ENCODE assay signal across 16 cellular contexts in genomic region chr1:219041141-219041540, GRCh38.
DNase-seq lines count a peak whose midpoint lies in the region; ATAC-seq and TF ChIP-seq lines count a peak whose summit lies in the region.
"Had no signal": no experiment of that assay in that cellular context is flagged by ENCODE, and none has a peak within 500 bp of the region (broad histone marks: within the 10 kb centered on the region; RNA-seq: fewer than 3 reads in every experiment).

No MANE protein-coding gene starts in this region.

- H3K27ac ChIP-seq in SK-N-SH (ENCODE audit: low read depth in 2 of 2, low read length in 1 of 2) (no peak overlapping the region), aorta (ENCODE audit: low read depth in 1 of 2, low read length in 2 of 2) (no peak overlapping the region), neuronal stem cell (replicated peaks; ENCODE audit: low read length) (no peak overlapping the region)
- H3K27ac ChIP-seq: left ventricle myocardium inferior, right lobe of liver, upper lobe of right lung had no signal

- no peak overlapping the region for H2AK5ac ChIP-seq in neuronal stem cell (ENCODE audit: low read depth, low read length)

- TF ChIP-seq CTCF in SK-N-SH (IDR thresholded peaks at IDR 0.05) = no peak

- peaks cover 5% of the 10 kb centered on the region; the same call in 1 of the 2 replicates for H3K9me3 ChIP-seq in SK-N-SH
- H3K9me3 ChIP-seq in aorta (ENCODE audit: control insufficient read depth, low read length) = no peaks in the 10 kb centered on the region
- peaks cover 0 to 13% of the 10 kb centered on the region in 2 donors for H3K9me3 ChIP-seq in neuronal stem cell (replicated peaks in 1 of 2; ENCODE audit: control insufficient read depth in 2 of 2, insufficient read depth in 1 of 2, low read depth in 1 of 2, low read length in 2 of 2)
- H3K9me3 ChIP-seq: right lobe of liver, upper lobe of right lung had no signal

- no peak for TF ChIP-seq RAD21 in SK-N-SH (IDR thresholded peaks at IDR 0.05; ENCODE audit: low read length)

- no peak overlapping the region for H2BK5ac ChIP-seq in neuronal stem cell (ENCODE audit: low read length)

- POLR2A ChIA-PET in SK-N-SH (lab: Yijun Ruan, JAX) = no interaction called here

- H2BK120ac ChIP-seq in neuronal stem cell (ENCODE audit: low read depth, low read length) = no peak overlapping the region

- H3K79me1 ChIP-seq in neuronal stem cell (ENCODE audit: low read depth, low read length) = no peaks in the 10 kb centered on the region

- intact Hi-C loops in sciatic nerve (cut with DNase I) = no loop called here
- intact Hi-C loops in aorta (cut with DNase I) = no loop called here

- H3K4me1 ChIP-seq in SK-N-SH (ENCODE audit: control insufficient read depth in 1 of 2, insufficient read depth in 2 of 2, low read depth in 1 of 2, low read length in 1 of 2) = no peaks in the 10 kb centered on the region; a peak in 1 of 4 replicates
- peaks cover 0 to 2% of the 10 kb centered on the region in 2 donors for H3K4me1 ChIP-seq in aorta (ENCODE audit: control insufficient read depth in 1 of 2, insufficient read depth in 2 of 2, low read length in 2 of 2)
- no peaks in the 10 kb centered on the region for H3K4me1 ChIP-seq in neuronal stem cell (ENCODE audit: control insufficient read depth in 2 of 2, insufficient read depth in 1 of 2, low read depth in 1 of 2, low read length in 2 of 2)
- H3K4me1 ChIP-seq: left ventricle myocardium inferior, upper lobe of right lung had no signal

- H3K27me3 ChIP-seq in SK-N-SH (ENCODE audit: insufficient read depth) (no peaks in the 10 kb centered on the region), aorta (ENCODE audit: control insufficient read depth in 1 of 2, insufficient read depth in 2 of 2, low read length in 1 of 2) (no peaks in the 10 kb centered on the region), neuronal stem cell (ENCODE audit: control insufficient read depth in 3 of 3, insufficient read depth in 3 of 3, low read depth in 1 of 3, low read length in 3 of 3) (no peaks in the 10 kb centered on the region)
- H3K27me3 ChIP-seq: right lobe of liver, upper lobe of right lung had no signal

- H3K36me3 ChIP-seq in SK-N-SH (replicated peaks in 1 of 2; ENCODE audit: control insufficient read depth in 1 of 2, insufficient read depth in 2 of 2, low read length in 1 of 2) = no peaks in the 10 kb centered on the region
- no peaks in the 10 kb centered on the region for H3K36me3 ChIP-seq in aorta (ENCODE audit: control insufficient read depth in 1 of 2, insufficient read depth in 2 of 2, low read length in 1 of 2)
- H3K36me3 ChIP-seq in neuronal stem cell (replicated peaks in 1 of 2; ENCODE audit: control insufficient read depth in 2 of 2, insufficient read depth in 2 of 2, low read length in 2 of 2) = no peaks in the 10 kb centered on the region
- H3K36me3 ChIP-seq: left ventricle myocardium inferior, right lobe of liver, upper lobe of right lung had no signal

- no peak overlapping the region for H3K18ac ChIP-seq in neuronal stem cell (ENCODE audit: low read length)

- H4K20me1 ChIP-seq in SK-N-SH (ENCODE audit: insufficient read depth) = no peaks in the 10 kb centered on the region

- ATAC-seq in sciatic nerve = peak; percentile 17
- no peak for ATAC-seq in aorta (ENCODE audit: low FRiP score)
- ATAC-seq: natural killer cell treated with Interleukin-12 subunit alpha and Interleukin-12 subunit beta and Interleukin-15 and Interleukin-18, amount 100 ng/mL, for 72 hours; right lobe of liver; stimulated activated memory B cell treated with anti-CD40 and anti-IgM and Interleukin-4, amounts not matched to agents 10 μg/mL and 1 μg/mL and 100 μg/mL, for 72 hours; upper lobe of right lung had no signal

- H3F3A ChIP-seq in SK-N-SH (replicated peaks; ENCODE audit: insufficient read depth) = no peaks in the 10 kb centered on the region

- no peaks in the 10 kb centered on the region for H3K79me2 ChIP-seq in SK-N-SH (ENCODE audit: insufficient read depth)

- H2BK12ac ChIP-seq in neuronal stem cell (ENCODE audit: low read length) = no peak overlapping the region

- H3K4ac ChIP-seq in neuronal stem cell (ENCODE audit: low read length) = no peak overlapping the region

- H3K14ac ChIP-seq in neuronal stem cell (ENCODE audit: low read length) = no peak overlapping the region

- H3K4me2 ChIP-seq in SK-N-SH (no peak overlapping the region), neuronal stem cell (ENCODE audit: insufficient read depth, low read length, poor library complexity, severe bottlenecking) (no peak overlapping the region)

- H3K23ac ChIP-seq in neuronal stem cell (ENCODE audit: low read depth, low read length, poor library complexity) = no peak overlapping the region

- TF ChIP-seq EP300 in SK-N-SH (IDR thresholded peaks at IDR 0.05; ENCODE audit: borderline replicate concordance in 1 of 2, low read depth in 1 of 2, low read length in 1 of 2) = no peak

- H4K8ac ChIP-seq in neuronal stem cell (ENCODE audit: low read depth, low read length) = no peak overlapping the region

- DNase-seq in HCEC 1CT (peak; percentile 88), SK-N-SH (no peak), fibroblast of peridontal ligament (ENCODE audit: extremely low read depth) (peak; percentile 61), sciatic nerve (ENCODE audit: low spot score) (no peak), activated gamma-delta T cell treated with Interleukin-2 at 50 U/mL for 16 hours (no peak), aorta (no peak), RPMI8226 (no peak), neuronal stem cell (ENCODE audit: low spot score) (no peak)
- DNase-seq: activated naive CD4-positive, alpha-beta T cell treated with anti-CD3 and anti-CD28 coated beads for 36 hours; left ventricle myocardium inferior; NCI-H1930; NCI-H526; right lobe of liver; upper lobe of right lung had no signal

- H4K91ac ChIP-seq in neuronal stem cell (ENCODE audit: low read depth, low read length, poor library complexity) = no peak overlapping the region

- H3K9ac ChIP-seq in SK-N-SH (no peak overlapping the region), neuronal stem cell (ENCODE audit: low read depth, low read length, poor library complexity) (no peak overlapping the region)

- no peak overlapping the region for H2BK15ac ChIP-seq in neuronal stem cell (ENCODE audit: low read length)

- H3K4me3 ChIP-seq in SK-N-SH (ENCODE audit: low read depth in 2 of 2, low read length in 1 of 2) (no peak overlapping the region), aorta (ENCODE audit: low read length in 2 of 2) (no peak overlapping the region), neuronal stem cell (ENCODE audit: low read length in 2 of 2) (no peak overlapping the region)
- H3K4me3 ChIP-seq: left ventricle myocardium inferior, right lobe of liver, upper lobe of right lung had no signal

- no peaks in the 10 kb centered on the region for H3K9me2 ChIP-seq in SK-N-SH

- CTCF ChIA-PET in SK-N-SH (lab: Yijun Ruan, JAX) = no interaction called here

- H2AFZ ChIP-seq in SK-N-SH (ENCODE audit: low read depth) (no peak overlapping the region), neuronal stem cell (ENCODE audit: low read length) (no peak overlapping the region)

TF ChIP-seq in SK-N-SH, 30 proteins besides CTCF, POLR2A, EP300 and RAD21:
- no peak for TF ChIP-seq POLR2AphosphoS5 (IDR thresholded peaks at IDR 0.05; ENCODE audit: low read depth, low read length)
- TF ChIP-seq YY1 (IDR thresholded peaks at IDR 0.05; ENCODE audit: low read depth) = 0 out of 2 replicates have a peak, but pooled peaks have one; percentile 8
- TF ChIP-seq JUND (IDR thresholded peaks at IDR 0.05) = 0 out of 2 replicates have a peak, but pooled peaks have one; percentile 15

Comparison
In these comparisons a context has a peak if more than half of its experiments do, and no peak if none do; other contexts are left out.
1. DNase-seq: peak in HCEC 1CT (single experiment) and fibroblast of peridontal ligament (single experiment); none in SK-N-SH (single experiment), sciatic nerve (single experiment), activated gamma-delta T cell treated with Interleukin-2 at 50 U/mL for 16 hours (single experiment), aorta (0 of 2), RPMI8226 (single experiment) and neuronal stem cell (single experiment).